ENCODE assay signal across 1 cellular context in the genomic region with DNA sequence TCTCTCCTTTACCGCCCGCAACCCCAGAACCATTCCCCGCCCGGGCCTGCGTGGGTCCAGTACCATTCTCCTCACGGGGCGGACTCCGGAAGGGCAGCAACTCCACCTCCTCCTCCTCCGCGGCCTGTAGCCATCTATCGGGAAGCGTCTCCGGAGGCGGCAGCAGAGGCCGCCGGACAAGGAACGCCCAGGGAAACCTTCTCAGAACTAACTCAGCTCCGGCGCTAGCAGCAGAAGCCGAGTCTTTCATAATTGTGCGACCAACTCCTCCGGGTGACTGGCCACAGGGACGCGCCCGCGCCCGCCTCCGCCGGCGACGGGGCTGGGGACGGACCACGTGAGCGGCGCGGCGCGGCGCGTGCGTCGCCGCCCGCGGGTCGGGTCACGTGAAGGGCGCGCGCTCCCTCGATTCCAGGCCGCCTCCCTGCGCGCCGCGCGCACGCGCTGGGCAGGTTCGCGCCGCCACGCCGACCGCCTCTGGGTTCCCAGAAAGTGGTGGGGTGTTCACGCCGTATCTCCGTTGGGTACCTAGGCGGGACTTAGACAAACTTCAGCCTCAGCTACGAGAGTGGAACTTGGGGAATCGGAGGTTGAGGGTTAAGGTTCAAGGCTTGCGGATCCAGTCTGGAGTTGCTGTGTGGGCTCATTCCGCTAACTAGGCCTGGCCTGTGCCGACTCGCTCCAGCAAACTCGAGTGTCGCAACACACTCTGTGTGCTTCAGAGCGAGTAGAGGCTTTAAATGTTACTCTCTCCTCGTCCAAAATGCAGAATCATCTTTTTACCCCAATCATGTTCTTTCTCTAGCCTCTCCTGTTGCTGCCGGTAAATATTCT.
TF ChIP-seq lines count a peak whose summit lies in the region.

A gene with protein sequence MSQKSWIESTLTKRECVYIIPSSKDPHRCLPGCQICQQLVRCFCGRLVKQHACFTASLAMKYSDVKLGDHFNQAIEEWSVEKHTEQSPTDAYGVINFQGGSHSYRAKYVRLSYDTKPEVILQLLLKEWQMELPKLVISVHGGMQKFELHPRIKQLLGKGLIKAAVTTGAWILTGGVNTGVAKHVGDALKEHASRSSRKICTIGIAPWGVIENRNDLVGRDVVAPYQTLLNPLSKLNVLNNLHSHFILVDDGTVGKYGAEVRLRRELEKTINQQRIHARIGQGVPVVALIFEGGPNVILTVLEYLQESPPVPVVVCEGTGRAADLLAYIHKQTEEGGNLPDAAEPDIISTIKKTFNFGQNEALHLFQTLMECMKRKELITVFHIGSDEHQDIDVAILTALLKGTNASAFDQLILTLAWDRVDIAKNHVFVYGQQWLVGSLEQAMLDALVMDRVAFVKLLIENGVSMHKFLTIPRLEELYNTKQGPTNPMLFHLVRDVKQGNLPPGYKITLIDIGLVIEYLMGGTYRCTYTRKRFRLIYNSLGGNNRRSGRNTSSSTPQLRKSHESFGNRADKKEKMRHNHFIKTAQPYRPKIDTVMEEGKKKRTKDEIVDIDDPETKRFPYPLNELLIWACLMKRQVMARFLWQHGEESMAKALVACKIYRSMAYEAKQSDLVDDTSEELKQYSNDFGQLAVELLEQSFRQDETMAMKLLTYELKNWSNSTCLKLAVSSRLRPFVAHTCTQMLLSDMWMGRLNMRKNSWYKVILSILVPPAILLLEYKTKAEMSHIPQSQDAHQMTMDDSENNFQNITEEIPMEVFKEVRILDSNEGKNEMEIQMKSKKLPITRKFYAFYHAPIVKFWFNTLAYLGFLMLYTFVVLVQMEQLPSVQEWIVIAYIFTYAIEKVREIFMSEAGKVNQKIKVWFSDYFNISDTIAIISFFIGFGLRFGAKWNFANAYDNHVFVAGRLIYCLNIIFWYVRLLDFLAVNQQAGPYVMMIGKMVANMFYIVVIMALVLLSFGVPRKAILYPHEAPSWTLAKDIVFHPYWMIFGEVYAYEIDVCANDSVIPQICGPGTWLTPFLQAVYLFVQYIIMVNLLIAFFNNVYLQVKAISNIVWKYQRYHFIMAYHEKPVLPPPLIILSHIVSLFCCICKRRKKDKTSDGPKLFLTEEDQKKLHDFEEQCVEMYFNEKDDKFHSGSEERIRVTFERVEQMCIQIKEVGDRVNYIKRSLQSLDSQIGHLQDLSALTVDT (N-terminal part only) (minus strand): TSS at position 330 of the 834 bp plus-strand sequence. CDS start 264 bp downstream, at position 66.

TF ChIP-seq in K562, 482 proteins besides CTCF, POLR2A, EP300 and RAD21 (continued from another document and continues in another):
- TF ChIP-seq, protein P1, sequence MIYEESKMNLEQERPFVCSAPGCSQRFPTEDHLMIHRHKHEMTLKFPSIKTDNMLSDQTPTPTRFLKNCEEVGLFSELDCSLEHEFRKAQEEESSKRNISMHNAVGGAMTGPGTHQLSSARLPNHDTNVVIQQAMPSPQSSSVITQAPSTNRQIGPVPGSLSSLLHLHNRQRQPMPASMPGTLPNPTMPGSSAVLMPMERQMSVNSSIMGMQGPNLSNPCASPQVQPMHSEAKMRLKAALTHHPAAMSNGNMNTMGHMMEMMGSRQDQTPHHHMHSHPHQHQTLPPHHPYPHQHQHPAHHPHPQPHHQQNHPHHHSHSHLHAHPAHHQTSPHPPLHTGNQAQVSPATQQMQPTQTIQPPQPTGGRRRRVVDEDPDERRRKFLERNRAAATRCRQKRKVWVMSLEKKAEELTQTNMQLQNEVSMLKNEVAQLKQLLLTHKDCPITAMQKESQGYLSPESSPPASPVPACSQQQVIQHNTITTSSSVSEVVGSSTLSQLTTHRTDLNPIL (CRISPR knock-in tag; IDR thresholded peaks at IDR 0.05): no peak
- TF ChIP-seq HNRNPH1 (optimal IDR thresholded peaks at IDR 0.05; ENCODE audit: low read depth, low read length) (no peak), BRD9 (IDR thresholded peaks at IDR 0.05; ENCODE audit: low read depth, partially characterized antibody) (peak; percentile 63), COPS2 (conservative IDR thresholded peaks at IDR 0.05) (no peak), FIP1L1 (IDR thresholded peaks at IDR 0.05; ENCODE audit: low read depth, low read length, poor library complexity, severe bottlenecking) (no peak), KDM2B (CRISPR knock-in tag; IDR thresholded peaks at IDR 0.05) (0 out of 2 replicates have a peak, but pooled peaks have one; percentile 43), MTA1 (IDR thresholded peaks at IDR 0.05; ENCODE audit: borderline replicate concordance) (peak; percentile 58; the same call in 1 of the 2 replicates), SMARCE1 (IDR thresholded peaks at IDR 0.05) (peak; percentile 29; the same call in 1 of the 2 replicates), HOXB6 (CRISPR knock-in tag; IDR thresholded peaks at IDR 0.05; ENCODE audit: borderline replicate concordance) (no peak), ZFP1 (CRISPR knock-in tag; IDR thresholded peaks at IDR 0.05) (no peak), ZKSCAN3 (CRISPR knock-in tag; IDR thresholded peaks at IDR 0.05) (no peak), ZNF766 (CRISPR knock-in tag; conservative IDR thresholded peaks at IDR 0.05) (peak; percentile 82), BDP1 (IDR thresholded peaks at IDR 0.05; ENCODE audit: insufficient read depth, insufficient read length) (no peak), TARDBP (IDR thresholded peaks at IDR 0.05) (no peak; the same call in none of the 2 replicates), MBD2 (IDR thresholded peaks at IDR 0.05; ENCODE audit: borderline replicate concordance, low read depth) (no peak; the same call in 1 of the 2 replicates), FOXO4 (CRISPR knock-in tag; IDR thresholded peaks at IDR 0.05) (no peak), BACH1 (tag; IDR thresholded peaks at IDR 0.05) (no peak), HBP1 (CRISPR knock-in tag; IDR thresholded peaks at IDR 0.05) (peak; percentile 45; the same call in 1 of the 2 replicates), HDAC6 (IDR thresholded peaks at IDR 0.05; ENCODE audit: low read depth, low read length) (no peak), HDAC3 (IDR thresholded peaks at IDR 0.05; ENCODE audit: borderline replicate concordance, partially characterized antibody) (no peak), EGR1 (conservative IDR thresholded peaks at IDR 0.05) (peak; percentile 76; the same call in 1 of the 2 replicates), SETDB1 (IDR thresholded peaks at IDR 0.05; ENCODE audit: low read length) (no peak), ATF7 (IDR thresholded peaks at IDR 0.05) (peak; percentile 63; the same call in 1 of the 2 replicates), TRIM24 (IDR thresholded peaks at IDR 0.05) (no peak), ILF3 (IDR thresholded peaks at IDR 0.05; ENCODE audit: borderline replicate concordance) (no peak), GMEB1 (CRISPR knock-in tag; IDR thresholded peaks at IDR 0.05) (peak; percentile 95), C11orf30 (IDR thresholded peaks at IDR 0.05; ENCODE audit: low read depth) (peak; percentile 79), XRCC4 (IDR thresholded peaks at IDR 0.05; ENCODE audit: extremely low read depth, insufficient read depth, insufficient read length) (no peak), HIVEP1 (CRISPR knock-in tag; IDR thresholded peaks at IDR 0.05) (no peak), CLOCK (CRISPR knock-in tag; IDR thresholded peaks at IDR 0.05; ENCODE audit: borderline replicate concordance) (no peak; the same call in 1 of the 2 replicates), PML (IDR thresholded peaks at IDR 0.05; ENCODE audit: low read length) (peak; percentile 81), HMG20B (CRISPR knock-in tag; IDR thresholded peaks at IDR 0.05) (no peak), SPI1 (IDR thresholded peaks at IDR 0.05; ENCODE audit: borderline replicate concordance, low read depth, low read length) (no peak), ZNF280B (CRISPR knock-in tag; IDR thresholded peaks at IDR 0.05) (no peak), ZNF57 (CRISPR knock-in tag; IDR thresholded peaks at IDR 0.05) (0 out of 2 replicates have a peak, but pooled peaks have one; percentile 34), PRMT5 (CRISPR knock-in tag; IDR thresholded peaks at IDR 0.05) (no peak), RHOXF2B (CRISPR knock-in tag; conservative IDR thresholded peaks at IDR 0.05) (no peak), CEBPG (CRISPR knock-in tag; IDR thresholded peaks at IDR 0.05) (peak; percentile 87), CEBPG (tag; conservative IDR thresholded peaks at IDR 0.05 in 1 of 2, IDR thresholded peaks at IDR 0.05 in 1 of 2) (peak; percentile 90 to 93), PRDM10 (IDR thresholded peaks at IDR 0.05; ENCODE audit: partially characterized antibody) (no peak), ZNF224 (CRISPR knock-in tag; IDR thresholded peaks at IDR 0.05) (peak; percentile 50; the same call in 1 of the 2 replicates), SUPT5H (IDR thresholded peaks at IDR 0.05) (peak; percentile 88)
